ENCODE assay signal across 27 cellular contexts in the genomic region with DNA sequence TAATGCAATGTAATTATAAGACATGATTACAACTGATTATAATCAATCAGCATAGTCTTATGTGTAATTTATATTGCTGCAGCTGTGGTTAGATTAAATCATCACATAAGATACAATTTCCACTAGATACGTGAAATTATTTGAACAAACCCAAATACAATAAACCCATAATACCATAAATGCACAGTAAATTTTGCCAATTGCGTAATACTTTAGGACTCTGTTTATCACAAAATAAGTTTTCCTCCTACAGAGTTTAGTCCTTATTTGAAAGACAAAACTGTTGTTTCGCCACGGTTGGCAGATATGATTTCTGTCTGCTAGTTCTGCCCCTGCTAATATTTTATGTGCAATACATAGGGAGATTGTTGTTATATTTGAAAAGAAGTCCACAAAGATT.
"Had no signal": no experiment of that assay in that cellular context is flagged by ENCODE, and none has a peak within 500 bp of the region (broad histone marks: within the 10 kb centered on the region; RNA-seq: fewer than 3 reads in every experiment).

No MANE protein-coding gene starts in this region.

- H3K27ac ChIP-seq: left ventricle myocardium inferior, neural progenitor cell, neutrophil, parathyroid adenoma, right atrium auricular region, skin epidermis, stomach, testis, thyroid gland, transverse colon, upper lobe of left lung, vagina had no signal

- H2AFZ ChIP-seq: neural progenitor cell, parathyroid adenoma had no signal

- H3K27me3 ChIP-seq: neural progenitor cell, neutrophil, right atrium auricular region, stomach, testis, thyroid gland, transverse colon, upper lobe of left lung, vagina had no signal

- DNase-seq: hypothalamus; islet precursor cell; left ventricle myocardium inferior; mesendoderm; naive B cell; natural killer cell; nephron progenitor cell; occipital lobe; stimulated activated CD4-positive, alpha-beta T cell treated with anti-CD3 and anti-CD28 coated beads, Interleukin-12 subunit alpha, Interleukin-12 subunit beta, amount 100 ng/mL, for 4 hours; stimulated activated CD4-positive, alpha-beta T cell treated with anti-CD3 and anti-CD28 coated beads, Interleukin-15, amount 100 ng/mL, for 24 hours; stimulated activated CD4-positive, alpha-beta T cell treated with anti-CD3 and anti-CD28 coated beads, Interleukin-2, amount 100 ng/mL, for 24 hours; stimulated activated CD4-positive, alpha-beta T cell treated with anti-CD3 and anti-CD28 coated beads, Interleukin-4, amount 100 ng/mL, for 1 hour; stimulated activated naive B cell treated with anti-CD40 and anti-IgM and Interleukin-4, amounts not matched to agents 10 μg/mL and 1 μg/mL and 100 μg/mL, for 72 hours; stimulated activated naive CD8-positive, alpha-beta T cell treated with anti-CD3 and anti-CD28 coated beads, Interleukin-15, Interleukin-2, amounts not matched to agents 100 U/mL and 50 U/mL, for 24 hours; stomach; testis; thyroid gland; transverse colon; upper lobe of left lung had no signal

- H3K79me2 ChIP-seq: parathyroid adenoma had no signal

- H3K4me2 ChIP-seq: neural progenitor cell had no signal

- H3K36me3 ChIP-seq: left ventricle myocardium inferior, neural progenitor cell, neutrophil, right atrium auricular region, stomach, thyroid gland, transverse colon, upper lobe of left lung, vagina had no signal

- H3K4me3 ChIP-seq: left ventricle myocardium inferior, lung, neural progenitor cell, right atrium auricular region, skin epidermis, stomach, testis, thyroid gland, transverse colon, upper lobe of left lung, vagina had no signal

- H3K4me1 ChIP-seq: left ventricle myocardium inferior, neural progenitor cell, parathyroid adenoma, right atrium auricular region, stomach, testis, thyroid gland, transverse colon, upper lobe of left lung, vagina had no signal

- H3K9me3 ChIP-seq: left ventricle myocardium inferior, neutrophil, right atrium auricular region, testis, thyroid gland, transverse colon, upper lobe of left lung, vagina had no signal

- ATAC-seq: natural killer cell; sciatic nerve; stimulated activated naive B cell treated with anti-CD40 and anti-IgM and Interleukin-4, amounts not matched to agents 10 μg/mL and 1 μg/mL and 100 μg/mL, for 72 hours; stimulated activated naive CD8-positive, alpha-beta T cell treated with anti-CD3 and anti-CD28 coated beads, Interleukin-15, Interleukin-2, amounts not matched to agents 100 U/mL and 50 U/mL, for 24 hours had no signal

- H3K9ac ChIP-seq: neural progenitor cell, parathyroid adenoma had no signal
